ENCODE assay signal across 1 cellular context in genomic region chr1:9848022-9848421, GRCh38.
TF ChIP-seq lines count a peak whose summit lies in the region.

No MANE protein-coding gene starts in this region.

TF ChIP-seq in K562, 482 proteins besides CTCF, POLR2A, EP300 and RAD21:
- TF ChIP-seq NR2C2 (CRISPR knock-in tag; IDR thresholded peaks at IDR 0.05) (no peak), NR2C2 (tag; IDR thresholded peaks at IDR 0.05) (no peak), KAT8 (IDR thresholded peaks at IDR 0.05; ENCODE audit: low read depth) (no peak), TBP (optimal IDR thresholded peaks at IDR 0.05; ENCODE audit: low read depth, low read length) (no peak), ZNF311 (CRISPR knock-in tag; IDR thresholded peaks at IDR 0.05) (no peak), TAF7 (tag; IDR thresholded peaks at IDR 0.05) (no peak), VEZF1 (CRISPR knock-in tag; IDR thresholded peaks at IDR 0.05) (peak; percentile 88), ZNF274 (IDR thresholded peaks at IDR 0.05; ENCODE audit: borderline replicate concordance, low read depth, low read length) (no peak), HNRNPK (IDR thresholded peaks at IDR 0.05; ENCODE audit: low read depth, low read length, poor library complexity, severe bottlenecking) (no peak), ETV1 (tag; conservative IDR thresholded peaks at IDR 0.05; ENCODE audit: low read depth) (peak; percentile 21; the same call in 1 of the 2 replicates), ZNF146 (CRISPR knock-in tag; IDR thresholded peaks at IDR 0.05; ENCODE audit: unreplicated experiment) (no peak), ARNT (IDR thresholded peaks at IDR 0.05) (no peak), ZBTB34 (CRISPR knock-in tag; IDR thresholded peaks at IDR 0.05) (no peak), SRF (CRISPR knock-in tag; IDR thresholded peaks at IDR 0.05) (peak in 1 of 2 experiments; percentile 66; a peak in 1 of 4 replicates), RCOR1 (IDR thresholded peaks at IDR 0.05; ENCODE audit: borderline replicate concordance in 1 of 2, low read depth in 2 of 2, low read length in 2 of 2) (peak in 1 of 2 experiments; percentile 44; a peak in 1 of 4 replicates), CREM (IDR thresholded peaks at IDR 0.05; ENCODE audit: low read depth) (no peak)
- TF ChIP-seq, protein P1, sequence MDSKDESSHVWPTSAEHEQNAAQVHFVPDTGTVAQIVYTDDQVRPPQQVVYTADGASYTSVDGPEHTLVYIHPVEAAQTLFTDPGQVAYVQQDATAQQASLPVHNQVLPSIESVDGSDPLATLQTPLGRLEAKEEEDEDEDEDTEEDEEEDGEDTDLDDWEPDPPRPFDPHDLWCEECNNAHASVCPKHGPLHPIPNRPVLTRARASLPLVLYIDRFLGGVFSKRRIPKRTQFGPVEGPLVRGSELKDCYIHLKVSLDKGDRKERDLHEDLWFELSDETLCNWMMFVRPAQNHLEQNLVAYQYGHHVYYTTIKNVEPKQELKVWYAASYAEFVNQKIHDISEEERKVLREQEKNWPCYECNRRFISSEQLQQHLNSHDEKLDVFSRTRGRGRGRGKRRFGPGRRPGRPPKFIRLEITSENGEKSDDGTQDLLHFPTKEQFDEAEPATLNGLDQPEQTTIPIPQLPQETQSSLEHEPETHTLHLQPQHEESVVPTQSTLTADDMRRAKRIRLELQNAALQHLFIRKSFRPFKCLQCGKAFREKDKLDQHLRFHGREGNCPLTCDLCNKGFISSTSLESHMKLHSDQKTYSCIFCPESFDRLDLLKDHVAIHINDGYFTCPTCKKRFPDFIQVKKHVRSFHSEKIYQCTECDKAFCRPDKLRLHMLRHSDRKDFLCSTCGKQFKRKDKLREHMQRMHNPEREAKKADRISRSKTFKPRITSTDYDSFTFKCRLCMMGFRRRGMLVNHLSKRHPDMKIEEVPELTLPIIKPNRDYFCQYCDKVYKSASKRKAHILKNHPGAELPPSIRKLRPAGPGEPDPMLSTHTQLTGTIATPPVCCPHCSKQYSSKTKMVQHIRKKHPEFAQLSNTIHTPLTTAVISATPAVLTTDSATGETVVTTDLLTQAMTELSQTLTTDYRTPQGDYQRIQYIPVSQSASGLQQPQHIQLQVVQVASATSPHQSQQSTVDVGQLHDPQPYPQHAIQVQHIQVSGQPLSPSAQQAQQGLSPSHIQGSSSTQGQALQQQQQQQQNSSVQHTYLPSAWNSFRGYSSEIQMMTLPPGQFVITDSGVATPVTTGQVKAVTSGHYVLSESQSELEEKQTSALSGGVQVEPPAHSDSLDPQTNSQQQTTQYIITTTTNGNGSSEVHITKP (IDR thresholded peaks at IDR 0.05; ENCODE audit: partially characterized antibody) = peak; percentile 77
- TF ChIP-seq, protein P2, sequence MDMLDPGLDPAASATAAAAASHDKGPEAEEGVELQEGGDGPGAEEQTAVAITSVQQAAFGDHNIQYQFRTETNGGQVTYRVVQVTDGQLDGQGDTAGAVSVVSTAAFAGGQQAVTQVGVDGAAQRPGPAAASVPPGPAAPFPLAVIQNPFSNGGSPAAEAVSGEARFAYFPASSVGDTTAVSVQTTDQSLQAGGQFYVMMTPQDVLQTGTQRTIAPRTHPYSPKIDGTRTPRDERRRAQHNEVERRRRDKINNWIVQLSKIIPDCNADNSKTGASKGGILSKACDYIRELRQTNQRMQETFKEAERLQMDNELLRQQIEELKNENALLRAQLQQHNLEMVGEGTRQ (CRISPR knock-in tag; IDR thresholded peaks at IDR 0.05) = peak; percentile 50
- TF ChIP-seq, protein P3, sequence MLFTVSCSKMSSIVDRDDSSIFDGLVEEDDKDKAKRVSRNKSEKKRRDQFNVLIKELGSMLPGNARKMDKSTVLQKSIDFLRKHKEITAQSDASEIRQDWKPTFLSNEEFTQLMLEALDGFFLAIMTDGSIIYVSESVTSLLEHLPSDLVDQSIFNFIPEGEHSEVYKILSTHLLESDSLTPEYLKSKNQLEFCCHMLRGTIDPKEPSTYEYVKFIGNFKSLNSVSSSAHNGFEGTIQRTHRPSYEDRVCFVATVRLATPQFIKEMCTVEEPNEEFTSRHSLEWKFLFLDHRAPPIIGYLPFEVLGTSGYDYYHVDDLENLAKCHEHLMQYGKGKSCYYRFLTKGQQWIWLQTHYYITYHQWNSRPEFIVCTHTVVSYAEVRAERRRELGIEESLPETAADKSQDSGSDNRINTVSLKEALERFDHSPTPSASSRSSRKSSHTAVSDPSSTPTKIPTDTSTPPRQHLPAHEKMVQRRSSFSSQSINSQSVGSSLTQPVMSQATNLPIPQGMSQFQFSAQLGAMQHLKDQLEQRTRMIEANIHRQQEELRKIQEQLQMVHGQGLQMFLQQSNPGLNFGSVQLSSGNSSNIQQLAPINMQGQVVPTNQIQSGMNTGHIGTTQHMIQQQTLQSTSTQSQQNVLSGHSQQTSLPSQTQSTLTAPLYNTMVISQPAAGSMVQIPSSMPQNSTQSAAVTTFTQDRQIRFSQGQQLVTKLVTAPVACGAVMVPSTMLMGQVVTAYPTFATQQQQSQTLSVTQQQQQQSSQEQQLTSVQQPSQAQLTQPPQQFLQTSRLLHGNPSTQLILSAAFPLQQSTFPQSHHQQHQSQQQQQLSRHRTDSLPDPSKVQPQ (CRISPR knock-in tag; IDR thresholded peaks at IDR 0.05; ENCODE audit: borderline replicate concordance) = no peak
- TF ChIP-seq, protein P4, sequence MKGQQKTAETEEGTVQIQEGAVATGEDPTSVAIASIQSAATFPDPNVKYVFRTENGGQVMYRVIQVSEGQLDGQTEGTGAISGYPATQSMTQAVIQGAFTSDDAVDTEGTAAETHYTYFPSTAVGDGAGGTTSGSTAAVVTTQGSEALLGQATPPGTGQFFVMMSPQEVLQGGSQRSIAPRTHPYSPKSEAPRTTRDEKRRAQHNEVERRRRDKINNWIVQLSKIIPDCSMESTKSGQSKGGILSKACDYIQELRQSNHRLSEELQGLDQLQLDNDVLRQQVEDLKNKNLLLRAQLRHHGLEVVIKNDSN (CRISPR knock-in tag; IDR thresholded peaks at IDR 0.05) = 0 out of 2 replicates have a peak, but pooled peaks have one; percentile 27
